Comparison of ENCODE assay signal across 19 cellular contexts in genomic region chr1:174247472-174247871, GRCh38.
DNase-seq lines count a peak whose midpoint lies in the region; ATAC-seq, FAIRE-seq and TF ChIP-seq lines count a peak whose summit lies in the region.
"Had no signal": no experiment of that assay in that cellular context is flagged by ENCODE, and none has a peak within 500 bp of the region (broad histone marks: within the 10 kb centered on the region; RNA-seq: fewer than 3 reads in every experiment).

No MANE protein-coding gene starts in this region.

- H3K9me1 ChIP-seq in K562 (ENCODE audit: control insufficient read depth, insufficient read depth, low read length) = no peaks in the 10 kb centered on the region

- no peak overlapping the region for H3K4me2 ChIP-seq in K562 (ENCODE audit: insufficient read depth, low read length)
- H3K4me2 ChIP-seq: A549 had no signal

- TF ChIP-seq CTCF in GM12865 (IDR thresholded peaks at IDR 0.05; ENCODE audit: insufficient read depth, low read depth, low read length, missing control alignments) (no peak), K562 (IDR thresholded peaks at IDR 0.05 in 2 of 3, conservative IDR thresholded peaks at IDR 0.05 in 1 of 3; ENCODE audit: insufficient read depth in 2 of 3, low read depth in 1 of 3, low read length in 3 of 3) (no peak)

- in situ Hi-C loops in K562 (cut with MboI) = no loop called here

- peaks cover 4 to 51% (median 22%) of the 10 kb centered on the region in 3 donors for H3K36me3 Mint-ChIP-seq in naive thymus-derived CD8-positive, alpha-beta T cell

- intact Hi-C loops in K562 (cut with micrococcal nuclease) = no loop called here

- no peak overlapping the region for H3K27ac ChIP-seq in K562 (ENCODE audit: extremely low read depth, low read depth, low read length)
- H3K27ac ChIP-seq in effector memory CD4-positive, alpha-beta T cell (ENCODE audit: insufficient read depth, low read length, poor library complexity, severe bottlenecking) = no peak overlapping the region
- H3K27ac ChIP-seq: 22Rv1, A549, C4-2B, HL-60 had no signal

- H3K79me2 ChIP-seq in K562 (ENCODE audit: control insufficient read depth, insufficient read depth, low read length) = no peaks in the 10 kb centered on the region

- no peak for TF ChIP-seq RAD21 in K562 (CRISPR knock-in tag; conservative IDR thresholded peaks at IDR 0.05 in 1 of 2, IDR thresholded peaks at IDR 0.05 in 1 of 2)

- H3K9me3 ChIP-seq in K562 (replicated peaks; ENCODE audit: control insufficient read depth, insufficient read depth, low read depth, low read length) = no peaks in the 10 kb centered on the region
- no peaks in the 10 kb centered on the region for H3K9me3 ChIP-seq in effector memory CD4-positive, alpha-beta T cell (ENCODE audit: control insufficient read depth, low read length)
- H3K9me3 ChIP-seq: A549 had no signal

- POLR2A ChIA-PET in K562 (lab: Yijun Ruan, JAX) = no interaction called here
- POLR2A ChIA-PET in naive thymus-derived CD8-positive, alpha-beta T cell (lab: Charles Lee) = no interaction called here

- H3K27me3 Mint-ChIP-seq in naive thymus-derived CD8-positive, alpha-beta T cell = no peaks in the 10 kb centered on the region
- H3K27me3 Mint-ChIP-seq: CD4-positive, alpha-beta memory T cell had no signal

- no peak overlapping the region for H3K9ac ChIP-seq in K562 (ENCODE audit: insufficient read depth in 1 of 2, low read depth in 2 of 2, low read length in 2 of 2)

- no peak overlapping the region for H3K4me3 ChIP-seq in GM12865 (ENCODE audit: low read depth, low read length)
- no peak overlapping the region for H3K4me3 ChIP-seq in K562
- H3K4me3 ChIP-seq in effector memory CD4-positive, alpha-beta T cell (ENCODE audit: insufficient read depth, low read depth, low read length, poor library complexity, severe bottlenecking) = no peak overlapping the region
- H3K4me3 ChIP-seq: A549 had no signal

- no peaks in the 10 kb centered on the region for H3K27me3 ChIP-seq in K562 (ENCODE audit: control insufficient read depth in 2 of 2, insufficient read depth in 2 of 2, low read length in 2 of 2)
- no peaks in the 10 kb centered on the region for H3K27me3 ChIP-seq in effector memory CD4-positive, alpha-beta T cell (replicated peaks; ENCODE audit: control insufficient read depth, insufficient read depth, low read length, poor library complexity, severe bottlenecking)

- TF ChIP-seq POLR2A in K562 (conservative IDR thresholded peaks at IDR 0.05) = 0 out of 2 replicates have a peak, but pooled peaks have one; percentile 41

- CTCF ChIA-PET in K562 (lab: Yijun Ruan, JAX; ENCODE audit: low intra/inter-chr PET ratio) = no interaction called here

- no peak overlapping the region for H3K27ac Mint-ChIP-seq in naive thymus-derived CD8-positive, alpha-beta T cell

- no peaks in the 10 kb centered on the region for H3K4me1 ChIP-seq in K562 (replicated peaks in 1 of 2; ENCODE audit: control insufficient read depth in 2 of 2, insufficient read depth in 2 of 2, low read length in 2 of 2)
- no peaks in the 10 kb centered on the region for H3K4me1 ChIP-seq in effector memory CD4-positive, alpha-beta T cell (ENCODE audit: control insufficient read depth, insufficient read depth, low read length, poor library complexity, severe bottlenecking)
- H3K4me1 ChIP-seq: A549 had no signal

- WGBS in K562 (ENCODE audit: insufficient coverage, low coverage, missing lambda C conversion rate) = 82% methylated on average over 4 of the region's 4 CpGs

- no peak for TF ChIP-seq EP300 in K562 (IDR thresholded peaks at IDR 0.05; ENCODE audit: low read length)

- DNase-seq in DMS53 (lab: John Stamatoyannopoulos, UW) (peak; percentile 3), DMS53 treated with DMSO at 0.1 percent for 48 hours (lab: John Stamatoyannopoulos, UW; ENCODE audit: unreplicated experiment) (no peak), GM12865 (ENCODE audit: low read depth) (peak; percentile 5), NCI-H526 (lab: John Stamatoyannopoulos, UW) (peak; percentile 99), K562 (ENCODE audit: extremely low read depth in 1 of 4, low spot score in 3 of 4) (no peak), superior temporal gyrus (ENCODE audit: extremely low spot score) (no peak)
- DNase-seq in naive thymus-derived CD8-positive, alpha-beta T cell = no peak
- DNase-seq in effector memory CD4-positive, alpha-beta T cell = no peak
- DNase-seq: AML-193; CD4-positive, alpha-beta memory T cell; DMS153; DND-41; EL; HCEC 1CT had no signal

- no peak; the same call in 2 of the 3 replicates for ATAC-seq in K562
- ATAC-seq in naive thymus-derived CD8-positive, alpha-beta T cell = no peak
- ATAC-seq: A549 had no signal

- no peak for FAIRE-seq in K562 (lab: Jason Lieb, UNC)
- FAIRE-seq: A549, H54 had no signal

- H3K4me1 Mint-ChIP-seq in naive thymus-derived CD8-positive, alpha-beta T cell = peaks cover 0 to 2% (median 0%) of the 10 kb centered on the region in 4 donors
- H3K4me1 Mint-ChIP-seq: CD4-positive, alpha-beta memory T cell had no signal

- no peak overlapping the region for H2AFZ ChIP-seq in K562 (ENCODE audit: low read depth, low read length)

- H3K36me3 ChIP-seq in K562 (ENCODE audit: control insufficient read depth, insufficient read depth, low read length) = peaks cover 30% of the 10 kb centered on the region
- H3K36me3 ChIP-seq in effector memory CD4-positive, alpha-beta T cell (ENCODE audit: control insufficient read depth, insufficient read depth, low read length) = peaks cover 10% of the 10 kb centered on the region

- H4K20me1 ChIP-seq in K562 (replicated peaks; ENCODE audit: control insufficient read depth, insufficient read depth, low read length) = no peaks in the 10 kb centered on the region

- no peaks in the 10 kb centered on the region for H3K9me3 Mint-ChIP-seq in naive thymus-derived CD8-positive, alpha-beta T cell
- H3K9me3 Mint-ChIP-seq: CD4-positive, alpha-beta memory T cell had no signal

- no peak overlapping the region for H3K4me3 Mint-ChIP-seq in naive thymus-derived CD8-positive, alpha-beta T cell
- H3K4me3 Mint-ChIP-seq: CD4-positive, alpha-beta memory T cell had no signal

- BruUV-seq in K562 (replicated peaks; lab: Mats Ljungman, UMichigan) = no TSS peak

TF ChIP-seq in K562, 482 proteins besides CTCF, POLR2A, EP300 and RAD21:
- TF ChIP-seq POLR2AphosphoS5 (IDR thresholded peaks at IDR 0.05; ENCODE audit: control insufficient read depth, insufficient read depth, low read depth, low read length) (peak; percentile 39; the same call in 1 of the 2 replicates), ZHX1 (conservative IDR thresholded peaks at IDR 0.05; ENCODE audit: low read length) (no peak)

Comparison
In these comparisons a context has a peak if more than half of its experiments do, and no peak if none do; other contexts are left out.
1. DNase-seq: peak in DMS53 (single experiment), GM12865 (single experiment) and NCI-H526 (2 of 2); none in DMS53 treated with DMSO at 0.1 percent for 48 hours (single experiment), K562 (0 of 4), superior temporal gyrus (single experiment), naive thymus-derived CD8-positive, alpha-beta T cell (0 of 10) and effector memory CD4-positive, alpha-beta T cell (0 of 3).